ENCODE assay signal across 1 cellular context in genomic region chr6:13678255-13678983, GRCh38.
TF ChIP-seq lines count a peak whose summit lies in the region.

No MANE protein-coding gene starts in this region.

TF ChIP-seq in K562, 482 proteins besides CTCF, POLR2A, EP300 and RAD21 (continued from another document and continues in another):
- TF ChIP-seq SOX6 (IDR thresholded peaks at IDR 0.05) (peak; percentile 80), ZNF77 (CRISPR knock-in tag; IDR thresholded peaks at IDR 0.05) (no peak), RFX7 (CRISPR knock-in tag; IDR thresholded peaks at IDR 0.05) (0 out of 2 replicates have a peak, but pooled peaks have one; percentile 27), PTRF (tag; IDR thresholded peaks at IDR 0.05) (no peak), TRIM24 (IDR thresholded peaks at IDR 0.05) (peak; percentile 77 to 89), GATAD2B (IDR thresholded peaks at IDR 0.05; ENCODE audit: borderline replicate concordance) (peak; percentile 80; the same call in 1 of the 2 replicates), RHOXF2B (CRISPR knock-in tag; conservative IDR thresholded peaks at IDR 0.05) (no peak), ZBTB40 (IDR thresholded peaks at IDR 0.05) (no peak), ZBTB40 (CRISPR knock-in tag; IDR thresholded peaks at IDR 0.05) (no peak), ELF1 (tag; IDR thresholded peaks at IDR 0.05) (peak; percentile 73), ZBTB49 (CRISPR knock-in tag; IDR thresholded peaks at IDR 0.05; ENCODE audit: borderline replicate concordance) (no peak), POLR2H (tag; IDR thresholded peaks at IDR 0.05; ENCODE audit: low read depth) (peak; percentile 27), NCOA2 (IDR thresholded peaks at IDR 0.05; ENCODE audit: partially characterized antibody in 2 of 2) (peak in 1 of 2 experiments; percentile 43), POU5F1 (IDR thresholded peaks at IDR 0.05; ENCODE audit: borderline replicate concordance, low read depth, low read length, partially characterized antibody) (no peak), TEAD4 (IDR thresholded peaks at IDR 0.05; ENCODE audit: low read length) (peak; percentile 96), TEAD4 (CRISPR knock-in tag; IDR thresholded peaks at IDR 0.05; ENCODE audit: borderline replicate concordance) (no peak), MEIS2 (IDR thresholded peaks at IDR 0.05; ENCODE audit: partially characterized antibody) (peak; percentile 99), ZNF146 (CRISPR knock-in tag; IDR thresholded peaks at IDR 0.05; ENCODE audit: unreplicated experiment) (no peak), GTF2E2 (tag; IDR thresholded peaks at IDR 0.05) (peak; percentile 82), ZNF764 (CRISPR knock-in tag; IDR thresholded peaks at IDR 0.05; ENCODE audit: low read depth) (no peak), CHAMP1 (IDR thresholded peaks at IDR 0.05) (peak; percentile 99), SLC30A9 (CRISPR knock-in tag; IDR thresholded peaks at IDR 0.05) (no peak), MECOM (CRISPR knock-in tag; IDR thresholded peaks at IDR 0.05) (no peak), POLR2AphosphoS5 (IDR thresholded peaks at IDR 0.05; ENCODE audit: control insufficient read depth, insufficient read depth, low read depth, low read length) (peak; percentile 98), HNRNPL (IDR thresholded peaks at IDR 0.05; ENCODE audit: low read depth, low read length) (0 out of 2 replicates have a peak, but pooled peaks have one; percentile 53), ERF (CRISPR knock-in tag; IDR thresholded peaks at IDR 0.05) (no peak; the same call in 1 of the 2 replicates), CXXC5 (CRISPR knock-in tag; IDR thresholded peaks at IDR 0.05) (no peak), MTA2 (IDR thresholded peaks at IDR 0.05; ENCODE audit: low read depth) (peak; percentile 91), SAFB (IDR thresholded peaks at IDR 0.05; ENCODE audit: borderline replicate concordance, low read depth, low read length) (no peak), MAFK (IDR thresholded peaks at IDR 0.05; ENCODE audit: low read length) (no peak), ZNF586 (CRISPR knock-in tag; conservative IDR thresholded peaks at IDR 0.05) (no peak), ZNF316 (IDR thresholded peaks at IDR 0.05) (no peak), HDGF (IDR thresholded peaks at IDR 0.05) (no peak), ZBTB5 (IDR thresholded peaks at IDR 0.05) (no peak), VEZF1 (CRISPR knock-in tag; IDR thresholded peaks at IDR 0.05) (peak; percentile 35), LEF1 (IDR thresholded peaks at IDR 0.05) (peak; percentile 94), ASH1L (IDR thresholded peaks at IDR 0.05; ENCODE audit: borderline replicate concordance, low read depth, partially characterized antibody) (peak; percentile 38), MYBL2 (IDR thresholded peaks at IDR 0.05; ENCODE audit: low read depth) (peak; percentile 98), MYBL2 (CRISPR knock-in tag; IDR thresholded peaks at IDR 0.05; ENCODE audit: borderline replicate concordance) (no peak), ZNF511 (CRISPR knock-in tag; IDR thresholded peaks at IDR 0.05) (no peak), ZNF766 (CRISPR knock-in tag; conservative IDR thresholded peaks at IDR 0.05) (peak; percentile 73; the same call in 1 of the 2 replicates), PATZ1 (CRISPR knock-in tag; IDR thresholded peaks at IDR 0.05; ENCODE audit: borderline replicate concordance) (no peak), ZNF780A (CRISPR knock-in tag; IDR thresholded peaks at IDR 0.05) (no peak), FOXJ3 (CRISPR knock-in tag; IDR thresholded peaks at IDR 0.05) (no peak), HES1 (IDR thresholded peaks at IDR 0.05; ENCODE audit: low read depth) (peak; percentile 79), NFE2 (IDR thresholded peaks at IDR 0.05; ENCODE audit: low read depth) (peak; percentile 28; the same call in 1 of the 2 replicates), ZFX (CRISPR knock-in tag; IDR thresholded peaks at IDR 0.05) (peak; percentile 27; the same call in 1 of the 2 replicates)
